ENCODE assay signal across 1 cellular context in genomic region chr14:35362441-35362840, GRCh38.
TF ChIP-seq lines count a peak whose summit lies in the region.

No MANE protein-coding gene starts in this region.

TF ChIP-seq in IMR-90, 13 proteins besides CTCF, POLR2A, EP300 and RAD21:
- no peak for TF ChIP-seq FOS (IDR thresholded peaks at IDR 0.05; ENCODE audit: low read depth, low read length)
- no peak for TF ChIP-seq CEBPB (IDR thresholded peaks at IDR 0.05; ENCODE audit: low read depth, low read length)
- TF ChIP-seq MAZ (IDR thresholded peaks at IDR 0.05; ENCODE audit: borderline replicate concordance, low read depth, low read length), result no peak
- no peak for TF ChIP-seq USF2 (IDR thresholded peaks at IDR 0.05; ENCODE audit: low read depth, low read length)
